ENCODE assay signal across 29 cellular contexts in genomic region chr18:65990174-65990690, GRCh38.
"Had no signal": no experiment of that assay in that cellular context is flagged by ENCODE, and none has a peak within 500 bp of the region (broad histone marks: within the 10 kb centered on the region; RNA-seq: fewer than 3 reads in every experiment).

No MANE protein-coding gene starts in this region.

- H3K27ac ChIP-seq: brain microvascular endothelial cell, coronary artery, dorsolateral prefrontal cortex, WERI-Rb-1 had no signal

- ATAC-seq: activated CD4-positive, CD25-positive, alpha-beta regulatory T cell treated with anti-CD3 and anti-CD28 coated beads, Interleukin-2, amount 50 U/mL, for 24 hours; activated CD8-positive, alpha-beta T cell treated with anti-CD3 and anti-CD28 coated beads for 36 hours; activated T-cell treated with anti-CD3 and anti-CD28 coated beads, Interleukin-2, amount 50 U/mL, for 4 hours; activated T-helper 17 cell treated with anti-CD3 and anti-CD28 coated beads, Interleukin-2, amount 50 U/mL, for 72 hours; esophagus mucosa had no signal

- H3K4me3 Mint-ChIP-seq: activated B cell treated with CpG ODN at 0.5 μM for 24 hours; activated CD8-positive, alpha-beta T cell treated with anti-CD3 and anti-CD28 coated beads for 36 hours; activated naive CD8-positive, alpha-beta T cell; activated T-cell treated with anti-CD3 and anti-CD28 coated beads, Interleukin-2, amount 50 U/mL, for 4 hours; activated T-helper 17 cell treated with anti-CD3 and anti-CD28 coated beads, Interleukin-2, amount 50 U/mL, for 72 hours; central memory CD8-positive, alpha-beta T cell; dendritic cell treated with granulocyte-macrophage colony-stimulating factor and Interleukin-4, amounts not matched to agents 40 ng/mL and 50 ng/mL, for 4 days; endodermal cell; T-helper 2 cell treated with Interferon-gamma antibody and Interleukin-4, amounts not matched to agents 5 μg/mL and 100 μg/mL, for 36 hours had no signal

- H3K4me3 ChIP-seq: coronary artery, dorsolateral prefrontal cortex had no signal

- H3K9me3 Mint-ChIP-seq: activated B cell treated with CpG ODN at 0.5 μM for 24 hours; dendritic cell treated with granulocyte-macrophage colony-stimulating factor and Interleukin-4, amounts not matched to agents 40 ng/mL and 50 ng/mL, for 4 days; endodermal cell had no signal

- H3K36me3 ChIP-seq: brain microvascular endothelial cell, WERI-Rb-1 had no signal

- H3K4me1 Mint-ChIP-seq: activated B cell treated with CpG ODN at 0.5 μM for 24 hours; activated T-helper 17 cell treated with anti-CD3 and anti-CD28 coated beads, Interleukin-2, amount 50 U/mL, for 72 hours; central memory CD8-positive, alpha-beta T cell had no signal

- H3K27me3 ChIP-seq: brain microvascular endothelial cell, dorsolateral prefrontal cortex had no signal

- H3K36me3 Mint-ChIP-seq: activated naive CD8-positive, alpha-beta T cell had no signal

- H3K27me3 Mint-ChIP-seq: activated B cell treated with CpG ODN at 0.5 μM for 24 hours; activated CD8-positive, alpha-beta T cell treated with anti-CD3 and anti-CD28 coated beads for 36 hours; activated naive CD8-positive, alpha-beta T cell; activated T-helper 17 cell treated with anti-CD3 and anti-CD28 coated beads, Interleukin-2, amount 50 U/mL, for 72 hours; central memory CD8-positive, alpha-beta T cell had no signal

- H3K27ac Mint-ChIP-seq: activated B cell treated with CpG ODN at 0.5 μM for 24 hours; activated CD8-positive, alpha-beta T cell treated with anti-CD3 and anti-CD28 coated beads for 36 hours; activated naive CD8-positive, alpha-beta T cell; activated T-helper 17 cell treated with anti-CD3 and anti-CD28 coated beads, Interleukin-2, amount 50 U/mL, for 72 hours; dendritic cell treated with granulocyte-macrophage colony-stimulating factor and Interleukin-4, amounts not matched to agents 40 ng/mL and 50 ng/mL, for 4 days; endodermal cell; T-helper 2 cell treated with Interferon-gamma antibody and Interleukin-4, amounts not matched to agents 5 μg/mL and 100 μg/mL, for 36 hours had no signal

- DNase-seq: activated B cell treated with CpG ODN at 0.5 μM for 24 hours; activated CD4-positive, alpha-beta T cell treated with anti-CD3 and anti-CD28 coated beads for 48 hours; activated CD4-positive, alpha-beta T cell treated with anti-CD3 and anti-CD28 coated beads, Interleukin-2, amount 50 U/mL, for 1 hour; activated CD4-positive, alpha-beta T cell treated with anti-CD3 and anti-CD28 coated beads, Interleukin-2, amount 50 U/mL, for 48 hours; activated CD8-positive, alpha-beta memory T cell treated with anti-CD3 and anti-CD28 coated beads for 24 hours; activated CD8-positive, alpha-beta T cell treated with anti-CD3 and anti-CD28 coated beads for 36 hours; activated effector memory CD4-positive, alpha-beta T cell treated with Interleukin-2 at 50 U/mL for 16 hours; activated gamma-delta T cell treated with Interleukin-2 at 50 U/mL for 16 hours; activated naive CD4-positive, alpha-beta T cell treated with anti-CD3 and anti-CD28 coated beads, Interleukin-2, amount 50 U/mL, for 16 hours; activated naive CD4-positive, alpha-beta T cell treated with Interleukin-2 at 50 U/mL for 16 hours; activated T-cell treated with anti-CD3 and anti-CD28 coated beads, Interleukin-2, amount 50 U/mL, for 4 hours; amniotic stem cell; anterior cingulate cortex; brain microvascular endothelial cell; dorsolateral prefrontal cortex; effector memory CD4-positive, alpha-beta T cell; endodermal cell; foreskin fibroblast; head of caudate nucleus; T1000; WERI-Rb-1 had no signal
